ENCODE assay signal across 1 cellular context in the genomic region with DNA sequence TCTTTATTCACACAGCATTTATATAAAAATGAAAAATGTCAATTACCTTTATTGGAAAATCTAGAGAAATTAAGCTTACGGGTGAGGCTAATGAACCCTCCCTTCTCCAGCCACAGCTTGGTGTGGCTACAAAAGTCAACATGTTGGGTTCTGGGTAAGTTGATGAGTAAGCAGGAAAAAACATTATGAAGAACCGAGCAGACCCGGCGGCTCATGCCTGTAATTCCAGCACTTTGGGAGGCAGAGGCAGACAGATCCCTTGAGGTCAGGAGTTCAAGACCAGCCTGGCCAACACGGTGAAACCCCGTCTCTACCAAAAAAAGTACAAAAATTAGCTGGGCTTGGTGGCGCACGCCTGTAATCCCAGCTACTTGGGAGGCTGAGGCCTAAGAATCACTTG.
TF ChIP-seq lines count a peak whose summit lies in the region.

No MANE protein-coding gene starts in this region.

TF ChIP-seq in SK-N-SH treated with all-trans-retinoic acid at 6 μM for 48 hours, 23 proteins besides CTCF, POLR2A, EP300 and RAD21 (continued from another document):
- TF ChIP-seq ZFP30 (CRISPR knock-in tag; IDR thresholded peaks at IDR 0.05), result no peak
- no peak for TF ChIP-seq ARNTL (CRISPR knock-in tag; IDR thresholded peaks at IDR 0.05; ENCODE audit: borderline replicate concordance, low read depth)
- TF ChIP-seq ZNF8 (CRISPR knock-in tag; IDR thresholded peaks at IDR 0.05), result no peak
- TF ChIP-seq POU6F1 (CRISPR knock-in tag; IDR thresholded peaks at IDR 0.05; ENCODE audit: borderline replicate concordance, low read depth), result no peak
- no peak for TF ChIP-seq PPARA (CRISPR knock-in tag; IDR thresholded peaks at IDR 0.05; ENCODE audit: borderline replicate concordance)
- TF ChIP-seq, protein P1, sequence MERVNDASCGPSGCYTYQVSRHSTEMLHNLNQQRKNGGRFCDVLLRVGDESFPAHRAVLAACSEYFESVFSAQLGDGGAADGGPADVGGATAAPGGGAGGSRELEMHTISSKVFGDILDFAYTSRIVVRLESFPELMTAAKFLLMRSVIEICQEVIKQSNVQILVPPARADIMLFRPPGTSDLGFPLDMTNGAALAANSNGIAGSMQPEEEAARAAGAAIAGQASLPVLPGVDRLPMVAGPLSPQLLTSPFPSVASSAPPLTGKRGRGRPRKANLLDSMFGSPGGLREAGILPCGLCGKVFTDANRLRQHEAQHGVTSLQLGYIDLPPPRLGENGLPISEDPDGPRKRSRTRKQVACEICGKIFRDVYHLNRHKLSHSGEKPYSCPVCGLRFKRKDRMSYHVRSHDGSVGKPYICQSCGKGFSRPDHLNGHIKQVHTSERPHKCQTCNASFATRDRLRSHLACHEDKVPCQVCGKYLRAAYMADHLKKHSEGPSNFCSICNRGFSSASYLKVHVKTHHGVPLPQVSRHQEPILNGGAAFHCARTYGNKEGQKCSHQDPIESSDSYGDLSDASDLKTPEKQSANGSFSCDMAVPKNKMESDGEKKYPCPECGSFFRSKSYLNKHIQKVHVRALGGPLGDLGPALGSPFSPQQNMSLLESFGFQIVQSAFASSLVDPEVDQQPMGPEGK (CRISPR knock-in tag; IDR thresholded peaks at IDR 0.05; ENCODE audit: borderline replicate concordance), result no peak
- no peak for TF ChIP-seq ZNF70 (CRISPR knock-in tag; IDR thresholded peaks at IDR 0.05)
- TF ChIP-seq ZC3H10 (CRISPR knock-in tag; IDR thresholded peaks at IDR 0.05), result no peak
- TF ChIP-seq OSR1 (CRISPR knock-in tag; IDR thresholded peaks at IDR 0.05), result no peak
- TF ChIP-seq ZFP3 (CRISPR knock-in tag; IDR thresholded peaks at IDR 0.05), result no peak
